8 cellular contexts compared by ENCODE assay signal in genomic region chr1:183655562-183656075, GRCh38. TPM values are rescaled to one million over a fixed set of nuclear protein-coding genes. Genes with fewer than 3 reads are reported as not detected.
DNase-seq lines count a peak whose midpoint lies in the region; ATAC-seq, FAIRE-seq and TF ChIP-seq lines count a peak whose summit lies in the region.

No MANE protein-coding gene starts in this region.

- H3K36me3 ChIP-seq in kidney (ENCODE audit: control insufficient read depth in 1 of 2, insufficient read depth in 2 of 2, low read length in 2 of 2): no peaks in the 10 kb centered on the region

- H3K4me3 ChIP-seq in WI38 (ENCODE audit: low read depth, low read length) (no peak overlapping the region), cardiac fibroblast (replicated peaks in 1 of 2; ENCODE audit: low read depth in 2 of 2, low read length in 2 of 2) (no peak overlapping the region), kidney (ENCODE audit: low read length in 2 of 2) (no peak overlapping the region)

- FAIRE-seq in kidney (lab: Jason Lieb, UNC): peak; percentile 76

- no peaks in the 10 kb centered on the region for H3K9me3 ChIP-seq in kidney (ENCODE audit: control insufficient read depth in 1 of 2, low read length in 2 of 2)

- CTCF ChIA-PET in GM10248 (lab: Yijun Ruan, JAX): interaction anchor here (0.6 to 6.2 kb wide), 59 partner anchors 9 to 1035 kb away, joined by 3 to 232 read pairs (median 4); partner anchors contain the start of genes ARPC5 and SMG7

- H3K9ac ChIP-seq in kidney (ENCODE audit: low read length in 2 of 2): no peak overlapping the region

- POLR2A ChIA-PET in GM10248 (lab: Yijun Ruan, JAX): interaction anchor here (0.9 to 1.4 kb wide), 2 partner anchors 22 to 260 kb away, joined by 3 read pairs; no protein-coding TSS in a partner anchor

- H3K27ac ChIP-seq in kidney (ENCODE audit: low read depth in 2 of 2, low read length in 2 of 2): no peak overlapping the region

- intact Hi-C loops in kidney (cut with DNase I): loop anchor here (5.0 kb wide), 1 partner anchor 257 kb away; no protein-coding TSS in a partner anchor

- peak; percentile 69 for TF ChIP-seq CTCF in GM10248 (IDR thresholded peaks at IDR 0.05; ENCODE audit: control extremely low read depth, extremely low read depth, low read depth, missing control alignments)
- peak; percentile 61 for TF ChIP-seq CTCF in WI38 (IDR thresholded peaks at IDR 0.05; ENCODE audit: low read depth, low read length)
- TF ChIP-seq CTCF in cardiac fibroblast (IDR thresholded peaks at IDR 0.05; ENCODE audit: low read depth, low read length): peak; percentile 76
- peak; percentile 91 for TF ChIP-seq CTCF in kidney (IDR thresholded peaks at IDR 0.05; ENCODE audit: borderline replicate concordance, extremely low read depth, insufficient read depth)

- H3K4me1 ChIP-seq in kidney (ENCODE audit: control insufficient read depth in 1 of 2, insufficient read depth in 1 of 2, low read depth in 1 of 2, low read length in 2 of 2): no peaks in the 10 kb centered on the region

- DNase-seq in GM10248 (ENCODE audit: extremely low spot score) (peak; percentile 78), NCI-H2196 treated with DMSO at 0.1 percent for 48 hours (lab: John Stamatoyannopoulos, UW; ENCODE audit: unreplicated experiment) (peak; percentile 54), cardiac fibroblast (ENCODE audit: low read depth in 2 of 2) (peak; percentile 89 to 90), kidney (peak; percentile 85)
- peak; percentile 67 for DNase-seq in stimulated activated CD4-positive, alpha-beta T cell treated with anti-CD3 and anti-CD28 coated beads, Interleukin-1b, Interleukin-23, amount 100 ng/mL, for 48 hours

- peak; percentile 54 for ATAC-seq in HG03064 (IDR thresholded peaks at IDR 0.05; ENCODE audit: low read depth, unreplicated experiment)
- no peak for ATAC-seq in HG03159 (IDR thresholded peaks at IDR 0.05; ENCODE audit: unreplicated experiment)

RNA-seq across cellular contexts. Expression of gene APOBEC4, which starts 2.5 kb away (rescaled TPM):
- total RNA-seq in kidney: not detected
- polyA plus RNA-seq in kidney (ENCODE audit: insufficient read depth, low read depth, low replicate concordance): not detected

RNA-seq across cellular contexts. Expression of gene ARPC5, which starts 20.0 kb away (rescaled TPM):
- total RNA-seq in kidney: 107 TPM
- 75.9 TPM for polyA plus RNA-seq in kidney (ENCODE audit: insufficient read depth, low read depth, low replicate concordance)
